27 cellular contexts compared by ENCODE assay signal in genomic region chr3:115154611-115155010, GRCh38.
"Had no signal": no experiment of that assay in that cellular context is flagged by ENCODE, and none has a peak within 500 bp of the region (broad histone marks: within the 10 kb centered on the region; RNA-seq: fewer than 3 reads in every experiment).

No MANE protein-coding gene starts in this region.

- DNase-seq: activated CD4-positive, alpha-beta T cell treated with anti-CD3 and anti-CD28 coated beads for 48 hours; activated CD4-positive, alpha-beta T cell treated with anti-CD3 and anti-CD28 coated beads, Interleukin-2, amount 50 U/mL, for 1 hour; activated CD4-positive, alpha-beta T cell treated with anti-CD3 and anti-CD28 coated beads, Interleukin-2, amount 50 U/mL, for 48 hours; activated CD8-positive, alpha-beta memory T cell treated with anti-CD3 and anti-CD28 coated beads, Interleukin-2, amount 50 U/mL, for 48 hours; activated gamma-delta T cell; activated naive CD4-positive, alpha-beta T cell; activated naive CD4-positive, alpha-beta T cell treated with anti-CD3 and anti-CD28 coated beads, Interleukin-2, amount 10 ng/mL, durations not matched to agents 7 days and 5 days; activated naive CD8-positive, alpha-beta T cell treated with anti-CD3 and anti-CD28 coated beads, Interleukin-2, amount 10 ng/mL, durations not matched to agents 7 days and 5 days; activated T-cell treated with anti-CD3 and anti-CD28 coated beads for 4 hours; activated T-cell treated with anti-CD3 and anti-CD28 coated beads, Interleukin-2, amount 50 U/mL, for 24 hours; activated T-cell treated with anti-CD3 and anti-CD28 coated beads, Interleukin-2, amount 50 U/mL, for 72 hours; amniotic stem cell; anterior cingulate cortex; brain microvascular endothelial cell; dorsolateral prefrontal cortex; effector memory CD4-positive, alpha-beta T cell; endodermal cell; esophagus squamous epithelium; foreskin melanocyte; heart right ventricle; T-helper 2 cell had no signal

- H3K27ac Mint-ChIP-seq: activated naive CD4-positive, alpha-beta T cell treated with anti-CD3 and anti-CD28 coated beads, Interleukin-2, amount 10 ng/mL, durations not matched to agents 7 days and 5 days; activated naive CD4-positive, alpha-beta T cell treated with anti-CD3 and anti-CD28 coated beads, Interleukin-2, amount 50 U/mL, for 72 hours; activated naive CD8-positive, alpha-beta T cell treated with anti-CD3 and anti-CD28 coated beads, Interleukin-2, amount 10 ng/mL, durations not matched to agents 7 days and 5 days; activated T-cell treated with anti-CD3 and anti-CD28 coated beads, Interleukin-2, amount 50 U/mL, for 24 hours; activated T-cell treated with anti-CD3 and anti-CD28 coated beads, Interleukin-2, amount 50 U/mL, for 72 hours; dendritic cell treated with granulocyte-macrophage colony-stimulating factor and Interleukin-4, amounts not matched to agents 40 ng/mL and 50 ng/mL, for 4 days; endodermal cell had no signal

- H3K27ac ChIP-seq: brain microvascular endothelial cell, coronary artery, dorsolateral prefrontal cortex, epithelial cell of prostate, esophagus squamous epithelium, gastroesophageal sphincter, heart right ventricle had no signal

- H3K27me3 Mint-ChIP-seq: activated naive CD8-positive, alpha-beta T cell treated with anti-CD3 and anti-CD28 coated beads, Interleukin-2, amount 10 ng/mL, durations not matched to agents 7 days and 5 days; activated T-cell treated with anti-CD3 and anti-CD28 coated beads, Interleukin-2, amount 50 U/mL, for 24 hours; central memory CD8-positive, alpha-beta T cell; dendritic cell treated with granulocyte-macrophage colony-stimulating factor and Interleukin-4, amounts not matched to agents 40 ng/mL and 50 ng/mL, for 4 days had no signal

- H3K4me3 ChIP-seq: coronary artery, dorsolateral prefrontal cortex, esophagus squamous epithelium, gastroesophageal sphincter, heart right ventricle had no signal

- H3K27me3 ChIP-seq: brain microvascular endothelial cell, dorsolateral prefrontal cortex, esophagus squamous epithelium, gastroesophageal sphincter, heart right ventricle had no signal

- H3K9me3 Mint-ChIP-seq: activated T-cell treated with anti-CD3 and anti-CD28 coated beads, Interleukin-2, amount 50 U/mL, for 72 hours; central memory CD8-positive, alpha-beta T cell; dendritic cell treated with granulocyte-macrophage colony-stimulating factor and Interleukin-4, amounts not matched to agents 40 ng/mL and 50 ng/mL, for 4 days had no signal

- H3K4me1 ChIP-seq: esophagus squamous epithelium had no signal

- H3K4me3 Mint-ChIP-seq: activated naive CD4-positive, alpha-beta T cell treated with anti-CD3 and anti-CD28 coated beads, Interleukin-2, amount 10 ng/mL, durations not matched to agents 7 days and 5 days; activated naive CD8-positive, alpha-beta T cell treated with anti-CD3 and anti-CD28 coated beads, Interleukin-2, amount 10 ng/mL, durations not matched to agents 7 days and 5 days; activated T-cell treated with anti-CD3 and anti-CD28 coated beads, Interleukin-2, amount 50 U/mL, for 24 hours; activated T-cell treated with anti-CD3 and anti-CD28 coated beads, Interleukin-2, amount 50 U/mL, for 72 hours; central memory CD8-positive, alpha-beta T cell; dendritic cell treated with granulocyte-macrophage colony-stimulating factor and Interleukin-4, amounts not matched to agents 40 ng/mL and 50 ng/mL, for 4 days; endodermal cell had no signal

- H3K36me3 ChIP-seq: brain microvascular endothelial cell, esophagus squamous epithelium, gastroesophageal sphincter, heart right ventricle had no signal

- H3K36me3 Mint-ChIP-seq: activated naive CD4-positive, alpha-beta T cell treated with anti-CD3 and anti-CD28 coated beads, Interleukin-2, amount 10 ng/mL, durations not matched to agents 7 days and 5 days had no signal

- ATAC-seq: activated naive CD4-positive, alpha-beta T cell treated with anti-CD3 and anti-CD28 coated beads, Interleukin-2, amount 50 U/mL, for 72 hours; activated T-cell treated with anti-CD3 and anti-CD28 coated beads, Interleukin-2, amount 50 U/mL, for 72 hours; gastroesophageal sphincter; heart right ventricle had no signal

- H3K9me3 ChIP-seq: esophagus squamous epithelium, gastroesophageal sphincter, heart right ventricle had no signal

- H3K4me1 Mint-ChIP-seq: activated naive CD4-positive, alpha-beta T cell treated with anti-CD3 and anti-CD28 coated beads, Interleukin-2, amount 10 ng/mL, durations not matched to agents 7 days and 5 days; central memory CD8-positive, alpha-beta T cell; endodermal cell had no signal
